8 cellular contexts compared by ENCODE assay signal in the genomic region with DNA sequence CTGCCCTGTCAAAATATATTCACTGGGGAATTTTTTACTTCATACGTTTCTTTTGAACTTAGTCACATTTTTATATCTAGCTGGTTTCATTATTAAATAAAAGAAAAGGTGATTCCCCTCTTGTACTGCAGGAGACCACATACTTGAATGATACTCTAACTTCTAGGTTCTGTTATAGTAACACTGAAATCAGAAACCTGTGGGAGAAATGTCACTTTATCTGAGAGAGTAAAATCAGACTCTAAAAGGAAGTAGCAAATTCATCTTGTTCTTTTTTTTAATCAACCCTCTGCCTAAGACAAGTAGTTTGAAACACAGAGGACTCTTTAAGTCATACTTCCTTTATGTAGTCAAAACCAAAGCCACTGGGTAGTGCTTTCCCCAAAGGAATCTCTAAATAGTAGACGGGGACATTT. TPM values are rescaled to one million over a fixed set of nuclear protein-coding genes. Genes with fewer than 3 reads are reported as not detected.
DNase-seq lines count a peak whose midpoint lies in the region; ATAC-seq, FAIRE-seq and TF ChIP-seq lines count a peak whose summit lies in the region.

No MANE protein-coding gene starts in this region.

- no peak for FAIRE-seq in urothelium cell line (lab: Jason Lieb, UNC)

- no peaks in the 10 kb centered on the region for H3K27me3 ChIP-seq in hepatocyte

- H3K4me2 ChIP-seq in hepatocyte = no peak overlapping the region

- H2AFZ ChIP-seq in hepatocyte = no peak overlapping the region

- WGBS in hepatocyte (ENCODE audit: low lambda C conversion rate, missing lambda C conversion rate) = 86% methylated on average over 2 of the region's 2 CpGs

- no peak overlapping the region for H3K4me3 ChIP-seq in cardiac fibroblast (replicated peaks in 1 of 2; ENCODE audit: low read depth in 2 of 2, low read length in 2 of 2)
- H3K4me3 ChIP-seq in hepatocyte = no peak overlapping the region

- DNase-seq in Caki2 (ENCODE audit: low read depth) = peak; percentile 34
- peak; percentile 6 to 35 for DNase-seq in cardiac fibroblast (ENCODE audit: low read depth in 2 of 2)
- no peak for DNase-seq in hepatic stellate cell (ENCODE audit: low spot score)
- no peak for DNase-seq in hepatocyte (ENCODE audit: low spot score)
- no peak for DNase-seq in urothelium cell line (ENCODE audit: low spot score)
- no peak for DNase-seq in NCI-H1417 (lab: John Stamatoyannopoulos, UW)

- no peaks in the 10 kb centered on the region for H3K36me3 ChIP-seq in hepatocyte (replicated peaks; ENCODE audit: insufficient read depth, low read depth)

- H3K9me3 ChIP-seq in hepatocyte (ENCODE audit: low read depth) = no peaks in the 10 kb centered on the region

- peak; percentile 52 for ATAC-seq in GM21390 (IDR thresholded peaks at IDR 0.05; ENCODE audit: unreplicated experiment)
- ATAC-seq in HG03565 (IDR thresholded peaks at IDR 0.05; ENCODE audit: unreplicated experiment) = peak; percentile 48

- no peak overlapping the region for H3K27ac ChIP-seq in hepatocyte

- no peaks in the 10 kb centered on the region for H3K79me2 ChIP-seq in hepatocyte

- H4K20me1 ChIP-seq in hepatocyte (ENCODE audit: insufficient read depth, poor library complexity, severe bottlenecking) = no peaks in the 10 kb centered on the region

- H3K4me1 ChIP-seq in hepatocyte (ENCODE audit: insufficient read depth) = no peaks in the 10 kb centered on the region

- no peaks in the 10 kb centered on the region for H3K9me2 ChIP-seq in hepatocyte (replicated peaks; ENCODE audit: insufficient read depth)

- in situ Hi-C loops in Caki2 (cut with HindIII; ENCODE audit: low pct_unique_long_range_greater_than_20kb, low sequenced_read_pairs) = no loop called here

- TF ChIP-seq CTCF in cardiac fibroblast (IDR thresholded peaks at IDR 0.05; ENCODE audit: low read depth, low read length) (no peak), hepatocyte (IDR thresholded peaks at IDR 0.05; ENCODE audit: poor library complexity) (no peak)

RNA-seq across cellular contexts. Expression of a gene that starts 34.4 kb away (rescaled TPM):
- 52.5 and 81.7 TPM in 2 replicates for total RNA-seq in Caki2 (2014; rRNA removed; shearing (Covaris generic); ENCODE audit: low replicate concordance)
- total RNA-seq in hepatocyte = 22.8 and 27.4 TPM in 2 replicates
- 43.0 and 47.0 TPM in 2 replicates for polyA plus RNA-seq in hepatocyte

Comparison
In these comparisons a context has a peak if more than half of its experiments do, and no peak if none do; other contexts are left out.
1. DNase-seq: peak in Caki2 (single experiment) and cardiac fibroblast (2 of 2); none in hepatic stellate cell (single experiment), hepatocyte (single experiment), urothelium cell line (single experiment) and NCI-H1417 (0 of 3).